Comparison of ENCODE assay signal across 12 cellular contexts in genomic region chr3:45864760-45865567, GRCh38. TPM values are rescaled to one million over a fixed set of nuclear protein-coding genes. Genes with fewer than 3 reads are reported as not detected.
DNase-seq lines count a peak whose midpoint lies in the region; ATAC-seq lines count a peak whose summit lies in the region.
"Had no signal": no experiment of that assay in that cellular context is flagged by ENCODE, and none has a peak within 500 bp of the region (broad histone marks: within the 10 kb centered on the region; RNA-seq: fewer than 3 reads in every experiment).

No MANE protein-coding gene starts in this region.

- no peaks in the 10 kb centered on the region for H3K27me3 ChIP-seq in effector memory CD4-positive, alpha-beta T cell (replicated peaks; ENCODE audit: control insufficient read depth, insufficient read depth, low read length, poor library complexity, severe bottlenecking)
- H3K27me3 ChIP-seq: BLaER1 had no signal

- no peak overlapping the region for H3K4me3 ChIP-seq in effector memory CD4-positive, alpha-beta T cell (ENCODE audit: insufficient read depth, low read depth, low read length, poor library complexity, severe bottlenecking)
- H3K4me3 ChIP-seq: BLaER1, neural progenitor cell had no signal

- peaks cover 9 to 14% of the 10 kb centered on the region in 2 donors for H3K36me3 Mint-ChIP-seq in activated T-cell treated with anti-CD3 and anti-CD28 coated beads, Interleukin-2, amount 50 U/mL, for 72 hours (ENCODE audit: insufficient read depth in 2 of 2)
- H3K36me3 Mint-ChIP-seq: neural progenitor cell had no signal

- H3K4me3 Mint-ChIP-seq in activated T-cell treated with anti-CD3 and anti-CD28 coated beads, Interleukin-2, amount 50 U/mL, for 72 hours: peak overlapping the region in 1 of 2 donors; percentile 6
- H3K4me3 Mint-ChIP-seq: neural progenitor cell had no signal

- H3K27me3 Mint-ChIP-seq in activated T-cell treated with anti-CD3 and anti-CD28 coated beads, Interleukin-2, amount 50 U/mL, for 72 hours (ENCODE audit: low read depth): peaks cover 84% of the 10 kb centered on the region

- H3K9me3 Mint-ChIP-seq in activated T-cell treated with anti-CD3 and anti-CD28 coated beads, Interleukin-2, amount 50 U/mL, for 72 hours: peaks cover 6 to 8% of the 10 kb centered on the region in 2 donors

- H3K27ac Mint-ChIP-seq in activated T-cell treated with anti-CD3 and anti-CD28 coated beads, Interleukin-2, amount 50 U/mL, for 72 hours: no peak overlapping the region
- H3K27ac Mint-ChIP-seq: neural progenitor cell had no signal

- no peak overlapping the region for H3K27ac ChIP-seq in effector memory CD4-positive, alpha-beta T cell (ENCODE audit: insufficient read depth, low read length, poor library complexity, severe bottlenecking)
- H3K27ac ChIP-seq: BLaER1, neural progenitor cell had no signal

- H3K36me3 ChIP-seq in effector memory CD4-positive, alpha-beta T cell (ENCODE audit: control insufficient read depth, insufficient read depth, low read length): no peaks in the 10 kb centered on the region
- H3K36me3 ChIP-seq: BLaER1, neural progenitor cell had no signal

- DNase-seq in activated T-cell treated with anti-CD3 and anti-CD28 coated beads, Interleukin-2, amount 50 U/mL, for 72 hours: peak; percentile 45
- DNase-seq in activated T-cell treated with anti-CD3 and anti-CD28 coated beads for 4 hours: no peak
- peak; percentile 8 to 20 for DNase-seq in NCI-H187 (lab: John Stamatoyannopoulos, UW)
- DNase-seq in stimulated activated naive CD8-positive, alpha-beta T cell treated with anti-CD3 and anti-CD28 coated beads, Interleukin-15, Interleukin-2, amounts not matched to agents 100 U/mL and 50 U/mL, for 24 hours: peak; percentile 12
- DNase-seq in cerebellar nuclear complex (lab: John Stamatoyannopoulos, UW): no peak
- no peak for DNase-seq in effector memory CD4-positive, alpha-beta T cell
- no peak for DNase-seq in left lobe of liver (ENCODE audit: low spot score)

- peak; percentile 82 to 84 for ATAC-seq in activated T-cell treated with anti-CD3 and anti-CD28 coated beads, Interleukin-2, amount 50 U/mL, for 72 hours (replicated peaks in 1 of 2)
- ATAC-seq in HG02588 (IDR thresholded peaks at IDR 0.05; ENCODE audit: unreplicated experiment) (peak; percentile 62), left lobe of liver (no peak)
- peak; percentile 92 for ATAC-seq in stimulated activated naive CD8-positive, alpha-beta T cell treated with anti-CD3 and anti-CD28 coated beads, Interleukin-15, Interleukin-2, amounts not matched to agents 100 U/mL and 50 U/mL, for 24 hours
- ATAC-seq: HCT116 had no signal

- peaks cover 16% of the 10 kb centered on the region for H3K4me1 ChIP-seq in effector memory CD4-positive, alpha-beta T cell (ENCODE audit: control insufficient read depth, insufficient read depth, low read length, poor library complexity, severe bottlenecking)
- H3K4me1 ChIP-seq: BLaER1, neural progenitor cell had no signal

- H3K9me3 ChIP-seq in effector memory CD4-positive, alpha-beta T cell (ENCODE audit: control insufficient read depth, low read length): no peaks in the 10 kb centered on the region

- peaks cover 57% of the 10 kb centered on the region for H3K4me1 Mint-ChIP-seq in activated T-cell treated with anti-CD3 and anti-CD28 coated beads, Interleukin-2, amount 50 U/mL, for 72 hours (ENCODE audit: low read depth)
- H3K4me1 Mint-ChIP-seq: neural progenitor cell had no signal

RNA-seq across cellular contexts. Expression of gene CCR9, which starts 21.4 kb away (rescaled TPM):
- under 1 TPM in 1 of 2 donors, not detected in 1; 0.14 TPM for total RNA-seq in activated T-cell treated with anti-CD3 and anti-CD28 coated beads, Interleukin-2, amount 50 U/mL, for 72 hours
- total RNA-seq in left lobe of liver: 0.15 TPM
- total RNA-seq: cardiac septum had no signal

RNA-seq across cellular contexts. Expression of gene LZTFL1, which starts 23.0 kb away (rescaled TPM):
- 1 to 10 TPM; 4.9 to 8.8 TPM for total RNA-seq in activated T-cell treated with anti-CD3 and anti-CD28 coated beads, Interleukin-2, amount 50 U/mL, for 72 hours
- total RNA-seq in left lobe of liver: 7.7 TPM

Comparison
In these comparisons a context has a peak if more than half of its experiments do, and no peak if none do; other contexts are left out.
1. DNase-seq: peak in activated T-cell treated with anti-CD3 and anti-CD28 coated beads, Interleukin-2, amount 50 U/mL, for 72 hours (2 of 2), NCI-H187 (2 of 2) and stimulated activated naive CD8-positive, alpha-beta T cell treated with anti-CD3 and anti-CD28 coated beads, Interleukin-15, Interleukin-2, amounts not matched to agents 100 U/mL and 50 U/mL, for 24 hours (single experiment); none in activated T-cell treated with anti-CD3 and anti-CD28 coated beads for 4 hours (single experiment), cerebellar nuclear complex (0 of 2), effector memory CD4-positive, alpha-beta T cell (0 of 3) and left lobe of liver (single experiment).